12 cellular contexts compared by ENCODE assay signal in the genomic region with DNA sequence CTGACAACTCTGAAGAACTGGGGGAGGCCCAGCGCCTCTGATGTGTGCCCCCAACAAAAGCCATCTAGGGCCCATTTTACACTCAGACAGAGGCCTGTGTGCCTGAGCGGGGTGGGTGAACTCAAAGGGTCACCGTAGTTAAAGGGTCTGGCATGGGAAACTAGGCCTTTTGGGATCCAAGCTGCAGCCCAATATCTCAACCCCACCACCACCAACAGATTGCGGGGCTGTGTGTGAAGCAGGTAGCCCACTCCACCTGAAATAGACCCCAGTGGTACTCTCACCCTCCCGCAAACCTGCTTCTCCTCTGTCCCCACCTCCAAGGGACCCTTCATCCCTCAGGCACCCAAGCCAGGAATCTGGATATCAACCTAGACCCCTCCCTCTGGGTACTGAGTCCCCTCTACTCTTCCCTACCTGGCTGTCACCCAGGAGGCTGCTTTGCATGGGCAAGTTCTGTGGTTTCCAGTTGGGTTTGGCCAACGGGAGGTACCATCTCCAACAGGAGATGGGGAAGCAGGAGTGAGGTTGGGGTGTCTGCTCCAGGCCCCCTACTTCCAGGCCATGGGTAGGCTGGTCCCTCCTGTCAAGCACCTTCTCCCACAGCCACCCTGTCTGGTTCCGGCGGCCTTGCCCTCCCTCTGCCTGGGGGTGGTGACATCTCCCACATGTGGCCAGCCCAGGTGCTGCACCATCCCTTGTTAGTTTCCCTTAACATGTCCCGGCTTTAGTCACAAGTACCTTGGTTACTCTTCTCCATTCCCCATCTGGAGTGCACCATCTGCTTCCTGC. TPM values are rescaled to one million over a fixed set of nuclear protein-coding genes. Genes with fewer than 3 reads are reported as not detected.
DNase-seq lines count a peak whose midpoint lies in the region; ATAC-seq, FAIRE-seq and TF ChIP-seq lines count a peak whose summit lies in the region.
"Had no signal": no experiment of that assay in that cellular context is flagged by ENCODE, and none has a peak within 500 bp of the region (broad histone marks: within the 10 kb centered on the region; RNA-seq: fewer than 3 reads in every experiment).

No MANE protein-coding gene starts in this region.

- no peak for TF ChIP-seq POLR2A in K562 (conservative IDR thresholded peaks at IDR 0.05)

- peaks cover 6% of the 10 kb centered on the region for H3K9me1 ChIP-seq in K562 (ENCODE audit: control insufficient read depth, insufficient read depth, low read length)

- no peak overlapping the region for H3K27ac Mint-ChIP-seq in osteocyte (ENCODE audit: unreplicated experiment)

- H4K20me1 ChIP-seq in K562 (replicated peaks; ENCODE audit: control insufficient read depth, insufficient read depth, low read length) = peaks cover 6% of the 10 kb centered on the region; the same call in 1 of the 2 replicates

- no peak overlapping the region for H3K4me3 ChIP-seq in K562

- H3K9me3 ChIP-seq in K562 (replicated peaks; ENCODE audit: control insufficient read depth, insufficient read depth, low read depth, low read length) = peaks cover 2% of the 10 kb centered on the region; the same call in 1 of the 2 replicates

- no TSS peak for BruUV-seq in K562 (replicated peaks; lab: Mats Ljungman, UMichigan)

- H3K27ac ChIP-seq in K562 (ENCODE audit: extremely low read depth, low read depth, low read length) = no peak overlapping the region

- H3K36me3 ChIP-seq in K562 (ENCODE audit: control insufficient read depth, insufficient read depth, low read length) = no peaks in the 10 kb centered on the region

- no peak for FAIRE-seq in K562 (lab: Jason Lieb, UNC)

- no peak overlapping the region for H3K4me3 Mint-ChIP-seq in osteocyte (ENCODE audit: unreplicated experiment)
- H3K4me3 Mint-ChIP-seq: immature natural killer cell had no signal

- H3K27me3 ChIP-seq in K562 (ENCODE audit: control insufficient read depth in 2 of 2, insufficient read depth in 2 of 2, low read length in 2 of 2) = peaks cover 5 to 14% of the 10 kb centered on the region in 2 experiments; a peak in 3 of 5 replicates

- intact Hi-C loops in K562 (cut with micrococcal nuclease) = no loop called here

- peak; percentile 80 for ATAC-seq in K562

- WGBS in K562 (ENCODE audit: insufficient coverage, low coverage, missing lambda C conversion rate) = 31% methylated on average over 9 of the region's 9 CpGs

- no peaks in the 10 kb centered on the region for H3K36me3 Mint-ChIP-seq in osteocyte (ENCODE audit: unreplicated experiment)
- H3K36me3 Mint-ChIP-seq: immature natural killer cell had no signal

- H3K4me1 Mint-ChIP-seq in osteocyte (ENCODE audit: unreplicated experiment) = no peaks in the 10 kb centered on the region

- peaks cover 12 to 14% of the 10 kb centered on the region in 2 experiments for H3K4me1 ChIP-seq in K562 (replicated peaks in 1 of 2; ENCODE audit: control insufficient read depth in 2 of 2, insufficient read depth in 2 of 2, low read length in 2 of 2)

- H3K9ac ChIP-seq in K562 (ENCODE audit: insufficient read depth in 1 of 2, low read depth in 2 of 2, low read length in 2 of 2) = no peak overlapping the region

- DNase-seq in GM20000 (ENCODE audit: low spot score) = peak; percentile 32
- DNase-seq in NCI-H1694 treated with DMSO at 0.1 percent for 48 hours (lab: John Stamatoyannopoulos, UW) = peak; percentile 76
- peak; percentile 43 to 52 (median 46) for DNase-seq in K562 (ENCODE audit: extremely low read depth in 1 of 4, low spot score in 3 of 4)
- DNase-seq in osteocyte (ENCODE audit: extremely low spot score, unreplicated experiment) = peak; percentile 78
- DNase-seq in AML-193 (lab: John Stamatoyannopoulos, UW) = no peak
- DNase-seq in effector CD8-positive, alpha-beta T cell (lab: John Stamatoyannopoulos, UW) = no peak
- no peak for DNase-seq in Kasumi-1 (lab: John Stamatoyannopoulos, UW)
- DNase-seq: activated naive CD4-positive, alpha-beta T cell treated with anti-CD3 and anti-CD28 coated beads, Interleukin-2, amount 50 U/mL, for 16 hours; cerebellar nuclear complex; immature natural killer cell; MM.1S; NCI-H510A had no signal

- TF ChIP-seq RAD21 in K562 (CRISPR knock-in tag; conservative IDR thresholded peaks at IDR 0.05 in 1 of 2, IDR thresholded peaks at IDR 0.05 in 1 of 2) = peak in 1 of 2 experiments; percentile 50; a peak in 2 of 4 replicates

- H3K27me3 Mint-ChIP-seq in osteocyte (ENCODE audit: unreplicated experiment) = peaks cover 31% of the 10 kb centered on the region

- POLR2A ChIA-PET in K562 (lab: Yijun Ruan, JAX) = no interaction called here

- no peaks in the 10 kb centered on the region for H3K79me2 ChIP-seq in K562 (ENCODE audit: control insufficient read depth, insufficient read depth, low read length)

- TF ChIP-seq CTCF in GM20000 (IDR thresholded peaks at IDR 0.05; ENCODE audit: extremely low read depth, missing control alignments) (peak; percentile 19), K562 (IDR thresholded peaks at IDR 0.05 in 2 of 3, conservative IDR thresholded peaks at IDR 0.05 in 1 of 3; ENCODE audit: insufficient read depth in 2 of 3, low read depth in 1 of 3, low read length in 3 of 3) (peak; percentile 41 to 49 (median 45)), osteocyte (IDR thresholded peaks at IDR 0.05) (no peak)

- no peak overlapping the region for H3K4me2 ChIP-seq in K562 (ENCODE audit: insufficient read depth, low read length)

- no peak overlapping the region for H2AFZ ChIP-seq in K562 (ENCODE audit: low read depth, low read length)

- CTCF ChIA-PET in K562 (lab: Yijun Ruan, JAX; ENCODE audit: low intra/inter-chr PET ratio) = no interaction called here

- in situ Hi-C loops in K562 (cut with MboI) = no loop called here

- H3K9me3 Mint-ChIP-seq in osteocyte (ENCODE audit: unreplicated experiment) = no peaks in the 10 kb centered on the region

- TF ChIP-seq EP300 in K562 (IDR thresholded peaks at IDR 0.05; ENCODE audit: low read length) = no peak

TF ChIP-seq in K562, 482 proteins besides CTCF, POLR2A, EP300 and RAD21 (continues in another document):
- TF ChIP-seq ZNF165 (CRISPR knock-in tag; IDR thresholded peaks at IDR 0.05; ENCODE audit: borderline replicate concordance) (no peak), ZNF589 (CRISPR knock-in tag; IDR thresholded peaks at IDR 0.05; ENCODE audit: low read depth) (no peak), TCF7 (IDR thresholded peaks at IDR 0.05; ENCODE audit: borderline replicate concordance) (no peak)
- TF ChIP-seq, protein P1, sequence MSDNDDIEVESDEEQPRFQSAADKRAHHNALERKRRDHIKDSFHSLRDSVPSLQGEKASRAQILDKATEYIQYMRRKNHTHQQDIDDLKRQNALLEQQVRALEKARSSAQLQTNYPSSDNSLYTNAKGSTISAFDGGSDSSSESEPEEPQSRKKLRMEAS (CRISPR knock-in tag; IDR thresholded peaks at IDR 0.05) = 0 out of 2 replicates have a peak, but pooled peaks have one; percentile 9
- TF ChIP-seq, protein P2, sequence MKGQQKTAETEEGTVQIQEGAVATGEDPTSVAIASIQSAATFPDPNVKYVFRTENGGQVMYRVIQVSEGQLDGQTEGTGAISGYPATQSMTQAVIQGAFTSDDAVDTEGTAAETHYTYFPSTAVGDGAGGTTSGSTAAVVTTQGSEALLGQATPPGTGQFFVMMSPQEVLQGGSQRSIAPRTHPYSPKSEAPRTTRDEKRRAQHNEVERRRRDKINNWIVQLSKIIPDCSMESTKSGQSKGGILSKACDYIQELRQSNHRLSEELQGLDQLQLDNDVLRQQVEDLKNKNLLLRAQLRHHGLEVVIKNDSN (CRISPR knock-in tag; IDR thresholded peaks at IDR 0.05) = peak; percentile 30; the same call in 1 of the 2 replicates
- TF ChIP-seq, protein P3, sequence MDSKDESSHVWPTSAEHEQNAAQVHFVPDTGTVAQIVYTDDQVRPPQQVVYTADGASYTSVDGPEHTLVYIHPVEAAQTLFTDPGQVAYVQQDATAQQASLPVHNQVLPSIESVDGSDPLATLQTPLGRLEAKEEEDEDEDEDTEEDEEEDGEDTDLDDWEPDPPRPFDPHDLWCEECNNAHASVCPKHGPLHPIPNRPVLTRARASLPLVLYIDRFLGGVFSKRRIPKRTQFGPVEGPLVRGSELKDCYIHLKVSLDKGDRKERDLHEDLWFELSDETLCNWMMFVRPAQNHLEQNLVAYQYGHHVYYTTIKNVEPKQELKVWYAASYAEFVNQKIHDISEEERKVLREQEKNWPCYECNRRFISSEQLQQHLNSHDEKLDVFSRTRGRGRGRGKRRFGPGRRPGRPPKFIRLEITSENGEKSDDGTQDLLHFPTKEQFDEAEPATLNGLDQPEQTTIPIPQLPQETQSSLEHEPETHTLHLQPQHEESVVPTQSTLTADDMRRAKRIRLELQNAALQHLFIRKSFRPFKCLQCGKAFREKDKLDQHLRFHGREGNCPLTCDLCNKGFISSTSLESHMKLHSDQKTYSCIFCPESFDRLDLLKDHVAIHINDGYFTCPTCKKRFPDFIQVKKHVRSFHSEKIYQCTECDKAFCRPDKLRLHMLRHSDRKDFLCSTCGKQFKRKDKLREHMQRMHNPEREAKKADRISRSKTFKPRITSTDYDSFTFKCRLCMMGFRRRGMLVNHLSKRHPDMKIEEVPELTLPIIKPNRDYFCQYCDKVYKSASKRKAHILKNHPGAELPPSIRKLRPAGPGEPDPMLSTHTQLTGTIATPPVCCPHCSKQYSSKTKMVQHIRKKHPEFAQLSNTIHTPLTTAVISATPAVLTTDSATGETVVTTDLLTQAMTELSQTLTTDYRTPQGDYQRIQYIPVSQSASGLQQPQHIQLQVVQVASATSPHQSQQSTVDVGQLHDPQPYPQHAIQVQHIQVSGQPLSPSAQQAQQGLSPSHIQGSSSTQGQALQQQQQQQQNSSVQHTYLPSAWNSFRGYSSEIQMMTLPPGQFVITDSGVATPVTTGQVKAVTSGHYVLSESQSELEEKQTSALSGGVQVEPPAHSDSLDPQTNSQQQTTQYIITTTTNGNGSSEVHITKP (IDR thresholded peaks at IDR 0.05; ENCODE audit: partially characterized antibody) = peak; percentile 76

RNA-seq across cellular contexts. Expression of a gene that starts 35.2 kb away (rescaled TPM):
- total RNA-seq in K562 (2011; cell fraction: chromatin; rRNA removed; ENCODE audit: low replicate concordance) = 204 and 345 TPM in 2 replicates
- 194 and 216 TPM in 2 replicates for total RNA-seq in K562 (2011; cell fraction: nucleolus; rRNA removed)
- 168 and 198 TPM in 2 replicates for total RNA-seq in K562 (2011; cell fraction: nucleoplasm; rRNA removed)
- total RNA-seq in K562 (2014; rRNA removed) (24.2 and 27.6 TPM in 2 replicates), K562 (2014; rRNA removed; fragmentation: Illumina TruSeq; extraction: Trizol) (27.5 and 29.1 TPM in 2 replicates), K562 (2015; rRNA removed; fragmentation: Illumina TruSeq; extraction: Trizol) (35.3 and 35.9 TPM in 2 replicates), K562 (2021) (34.3 and 42.7 TPM in 2 replicates), osteocyte (4.4 and 6.3 TPM in 2 replicates)
- polyA plus RNA-seq in K562 (2011; rRNA removed) (56.1 and 81.1 TPM in 2 replicates), K562 (2014; fragmentation: Illumina TruSeq; extraction: Trizol) (41.4 and 44.4 TPM in 2 replicates), K562 (2014; fragmentation: Nextera tagmentation; extraction: Ambion mirVana) (1 to 10 TPM; 7.1 to 8.8 TPM), K562 (2014; rRNA removed) (31.3 and 35.3 TPM in 2 replicates)
- polyA plus RNA-seq in K562 (2011; cell fraction: cytosol; rRNA removed) = 51.8 and 56.8 TPM in 2 replicates
- 300 and 376 TPM in 2 replicates for polyA plus RNA-seq in K562 (2011; cell fraction: nucleus; rRNA removed)
- 19.3 and 23.5 TPM in 2 replicates for polyA plus RNA-seq in K562 (2012)
- 90.5 and 95.8 TPM in 2 replicates for polyA minus RNA-seq in K562 (2011; rRNA and poly(A)+ RNA removed)
- 33.8 and 37.6 TPM in 2 replicates for polyA minus RNA-seq in K562 (2011; cell fraction: cytosol; rRNA and poly(A)+ RNA removed)
- 90.9 and 98.3 TPM in 2 replicates for polyA minus RNA-seq in K562 (2011; cell fraction: nucleus; rRNA and poly(A)+ RNA removed)

Comparison
In these comparisons a context has a peak if more than half of its experiments do, and no peak if none do; other contexts are left out.
1. DNase-seq: peak in GM20000 (single experiment), NCI-H1694 treated with DMSO at 0.1 percent for 48 hours (single experiment), K562 (4 of 4) and osteocyte (single experiment); none in AML-193 (0 of 2), effector CD8-positive, alpha-beta T cell (single experiment) and Kasumi-1 (0 of 2).